ENCODE assay signal across 31 cellular contexts in the genomic region with DNA sequence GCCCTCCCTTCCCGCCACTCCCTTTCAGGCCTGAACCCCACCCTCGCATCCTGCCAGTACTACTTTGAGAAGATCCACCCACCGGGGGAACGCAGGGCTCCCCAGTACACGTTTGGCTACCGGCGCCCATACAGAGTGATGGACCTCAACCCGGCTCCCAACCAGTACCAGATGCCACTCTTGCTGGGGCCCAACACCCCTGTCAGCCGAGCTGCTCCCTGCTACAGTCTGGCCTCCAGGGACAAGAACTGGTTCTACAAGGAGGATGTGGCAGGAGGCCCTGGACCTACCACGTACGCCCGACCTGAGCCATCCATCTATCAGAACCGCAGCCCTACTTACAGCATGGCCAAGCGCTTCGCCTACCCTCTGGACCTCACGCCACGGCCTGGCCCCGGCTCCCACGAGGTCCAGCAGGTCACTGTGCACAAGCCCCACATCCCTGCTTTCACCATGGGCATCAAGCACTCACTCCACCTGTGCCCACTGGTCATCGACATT. TPM values are rescaled to one million over a fixed set of nuclear protein-coding genes. Genes with fewer than 3 reads are reported as not detected.
DNase-seq lines count a peak whose midpoint lies in the region; ATAC-seq, FAIRE-seq and TF ChIP-seq lines count a peak whose summit lies in the region.
"Had no signal": no experiment of that assay in that cellular context is flagged by ENCODE, and none has a peak within 500 bp of the region (broad histone marks: within the 10 kb centered on the region; RNA-seq: fewer than 3 reads in every experiment).

No MANE protein-coding gene starts in this region.

- no peaks in the 10 kb centered on the region for H3K36me3 ChIP-seq in bronchial epithelial cell (ENCODE audit: control insufficient read depth, insufficient read depth, low read length)
- H3K36me3 ChIP-seq in upper lobe of right lung, result no peaks in the 10 kb centered on the region
- no peaks in the 10 kb centered on the region for H3K36me3 ChIP-seq in GM23338 (ENCODE audit: insufficient read depth)
- H3K36me3 ChIP-seq: colonic mucosa, left ventricle myocardium inferior, stomach, tibial nerve, WERI-Rb-1 had no signal

- no peaks in the 10 kb centered on the region for H3K9me3 ChIP-seq in upper lobe of right lung
- H3K9me3 ChIP-seq: colonic mucosa, left ventricle myocardium inferior, stomach, tibial nerve had no signal

- H3K4me3 Mint-ChIP-seq in nephron, result no peak overlapping the region
- H3K4me3 Mint-ChIP-seq in GM23338, result no peak overlapping the region
- H3K4me3 Mint-ChIP-seq: activated naive CD8-positive, alpha-beta T cell; CD4-positive, alpha-beta T cell; naive thymus-derived CD4-positive, alpha-beta T cell had no signal

- no peak overlapping the region for H2AFZ ChIP-seq in GM23338

- H3K4me1 Mint-ChIP-seq in nephron (peaks cover 29% of the 10 kb centered on the region), GM23338 (peaks cover 13% of the 10 kb centered on the region)

- H3K36me3 Mint-ChIP-seq in nephron (ENCODE audit: low read depth) (no peaks in the 10 kb centered on the region), GM23338 (ENCODE audit: low read depth) (no peaks in the 10 kb centered on the region; the same call in 2 of the 3 replicates)
- H3K36me3 Mint-ChIP-seq: activated naive CD8-positive, alpha-beta T cell; naive thymus-derived CD4-positive, alpha-beta T cell had no signal

- intact Hi-C loops in Right ventricle myocardium superior (cut with DNase I), result loop anchor here (5.0 kb wide), 1 partner anchor 35 kb away; no protein-coding TSS in a partner anchor
- intact Hi-C loops in left cardiac atrium (cut with DNase I), result loop anchor here in 1 of 2 donors (5.0 kb wide), 1 partner anchor 75 kb away; no protein-coding TSS in a partner anchor
- intact Hi-C loops in upper lobe of right lung (cut with DNase I), result no loop called here

- H3K27me3 Mint-ChIP-seq in nephron (ENCODE audit: low read depth) (peaks cover 5% of the 10 kb centered on the region), GM23338 (ENCODE audit: insufficient read depth, low read depth, poor library complexity) (peaks cover 21% of the 10 kb centered on the region)
- H3K27me3 Mint-ChIP-seq: activated naive CD8-positive, alpha-beta T cell; CD4-positive, alpha-beta T cell had no signal

- no peak overlapping the region for H3K4me2 ChIP-seq in GM23338

- H3F3A ChIP-seq in GM23338 (replicated peaks; ENCODE audit: low read depth), result no peaks in the 10 kb centered on the region

- H3K9me3 Mint-ChIP-seq in nephron (no peaks in the 10 kb centered on the region), GM23338 (no peaks in the 10 kb centered on the region; the same call in 2 of the 3 replicates)
- H3K9me3 Mint-ChIP-seq: activated T-helper 2 cell treated with anti-CD3 and anti-CD28 coated beads, Interferon-gamma antibody, Interleukin-2, Interleukin-4, amounts not matched to agents 10 μg/mL and 5 μg/mL and 100 μg/mL, durations not matched to agents 14 hours and 24 hours and 36 hours; CD4-positive, alpha-beta T cell; naive thymus-derived CD4-positive, alpha-beta T cell had no signal

- no peaks in the 10 kb centered on the region for H3K9me2 ChIP-seq in GM23338 (ENCODE audit: insufficient read depth)

- DNase-seq in Right ventricle myocardium superior (peak; percentile 26), left cardiac atrium (no peak), bronchial epithelial cell (ENCODE audit: low read depth) (no peak), upper lobe of right lung (peak; percentile 57), SIG-M5 treated with dmso at 0.1 percent for 504 hours (lab: John Stamatoyannopoulos, UW; ENCODE audit: unreplicated experiment) (no peak), coronary artery (ENCODE audit: low spot score) (no peak), GM23338 (ENCODE audit: low spot score) (no peak)
- DNase-seq: 8988T; activated CD4-positive, alpha-beta T cell treated with anti-CD3 and anti-CD28 coated beads for 4 hours; activated CD8-positive, alpha-beta memory T cell treated with anti-CD3 and anti-CD28 coated beads for 24 hours; activated T-cell treated with anti-CD3 and anti-CD28 coated beads for 4 hours; CD4-positive, alpha-beta T cell; colonic mucosa; DMS 273 treated with DMSO at 0.1 percent for 48 hours; effector memory CD4-positive, alpha-beta T cell; erythroblast; left ventricle myocardium inferior; midbrain; naive thymus-derived CD4-positive, alpha-beta T cell; NCI-H1092 treated with DMSO at 0.1 percent for 48 hours; NCI-H1694 treated with DMSO at 0.1 percent for 48 hours; NCI-H82; stimulated activated CD8-positive, alpha-beta memory T cell treated with anti-CD3 and anti-CD28 coated beads, Interleukin-4, amount 100 ng/mL, for 48 hours; stomach; WERI-Rb-1 had no signal

- H3K79me2 ChIP-seq in GM23338 (replicated peaks; ENCODE audit: insufficient read depth), result no peaks in the 10 kb centered on the region

- ATAC-seq in Right ventricle myocardium superior (ENCODE audit: poor library complexity) (no peak), left cardiac atrium (no peak), upper lobe of right lung (no peak), GM23338 (no peak)
- ATAC-seq: naive thymus-derived CD4-positive, alpha-beta T cell had no signal

- peaks cover 11% of the 10 kb centered on the region for H3K4me1 ChIP-seq in upper lobe of right lung
- H3K4me1 ChIP-seq in GM23338 (ENCODE audit: insufficient read depth), result no peaks in the 10 kb centered on the region
- H3K4me1 ChIP-seq: colonic mucosa had no signal

- H3K4me3 ChIP-seq in bronchial epithelial cell (ENCODE audit: low read depth, low read length) (no peak overlapping the region), upper lobe of right lung (no peak overlapping the region), coronary artery (no peak overlapping the region), GM23338 (no peak overlapping the region)
- H3K4me3 ChIP-seq: colonic mucosa, left ventricle myocardium inferior, stomach, tibial nerve had no signal

- no peak overlapping the region for H3K27ac ChIP-seq in upper lobe of right lung
- no peak overlapping the region for H3K27ac ChIP-seq in coronary artery
- H3K27ac ChIP-seq in GM23338 (ENCODE audit: low read depth), result no peak overlapping the region
- H3K27ac ChIP-seq: colonic mucosa, left ventricle myocardium inferior, stomach, tibial nerve, WERI-Rb-1 had no signal

- peak; percentile 86 for FAIRE-seq in bronchial epithelial cell (lab: Jason Lieb, UNC)
- FAIRE-seq: islet of Langerhans, RCC 7860 had no signal

- TF ChIP-seq CTCF in bronchial epithelial cell (IDR thresholded peaks at IDR 0.05; ENCODE audit: insufficient read depth, low read length, severe bottlenecking) (no peak), nephron (IDR thresholded peaks at IDR 0.05; ENCODE audit: unreplicated experiment in 3 of 3) (no peak), upper lobe of right lung (IDR thresholded peaks at IDR 0.05) (no peak), coronary artery (IDR thresholded peaks at IDR 0.05) (no peak), GM23338 (conservative IDR thresholded peaks at IDR 0.05; ENCODE audit: low read depth in 2 of 2) (no peak)

- H3K27me3 ChIP-seq in bronchial epithelial cell (ENCODE audit: control insufficient read depth, insufficient read depth, low read length) (no peaks in the 10 kb centered on the region), upper lobe of right lung (no peaks in the 10 kb centered on the region), GM23338 (ENCODE audit: insufficient read depth) (no peaks in the 10 kb centered on the region)
- H3K27me3 ChIP-seq: colonic mucosa, tibial nerve had no signal

- no peaks in the 10 kb centered on the region for H4K20me1 ChIP-seq in GM23338 (replicated peaks; ENCODE audit: insufficient read depth)

- H3K27ac Mint-ChIP-seq in nephron (peak overlapping the region in 2 of 3 experiments; percentile 18 to 61), GM23338 (no peak overlapping the region)
- H3K27ac Mint-ChIP-seq: activated naive CD8-positive, alpha-beta T cell; activated T-helper 2 cell treated with anti-CD3 and anti-CD28 coated beads, Interferon-gamma antibody, Interleukin-2, Interleukin-4, amounts not matched to agents 10 μg/mL and 5 μg/mL and 100 μg/mL, durations not matched to agents 14 hours and 24 hours and 36 hours; CD4-positive, alpha-beta T cell; naive thymus-derived CD4-positive, alpha-beta T cell had no signal

TF ChIP-seq in GM23338, 12 proteins besides CTCF, POLR2A, EP300 and RAD21 (continues in another document):
- TF ChIP-seq NANOG (IDR thresholded peaks at IDR 0.05; ENCODE audit: borderline replicate concordance), result no peak
- TF ChIP-seq ZNF114 (CRISPR knock-in tag; IDR thresholded peaks at IDR 0.05), result no peak
- TF ChIP-seq EZH2 (IDR thresholded peaks at IDR 0.05; ENCODE audit: low read depth, unreplicated experiment), result no peak
- TF ChIP-seq, protein P1, sequence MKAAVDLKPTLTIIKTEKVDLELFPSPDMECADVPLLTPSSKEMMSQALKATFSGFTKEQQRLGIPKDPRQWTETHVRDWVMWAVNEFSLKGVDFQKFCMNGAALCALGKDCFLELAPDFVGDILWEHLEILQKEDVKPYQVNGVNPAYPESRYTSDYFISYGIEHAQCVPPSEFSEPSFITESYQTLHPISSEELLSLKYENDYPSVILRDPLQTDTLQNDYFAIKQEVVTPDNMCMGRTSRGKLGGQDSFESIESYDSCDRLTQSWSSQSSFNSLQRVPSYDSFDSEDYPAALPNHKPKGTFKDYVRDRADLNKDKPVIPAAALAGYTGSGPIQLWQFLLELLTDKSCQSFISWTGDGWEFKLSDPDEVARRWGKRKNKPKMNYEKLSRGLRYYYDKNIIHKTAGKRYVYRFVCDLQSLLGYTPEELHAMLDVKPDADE (IDR thresholded peaks at IDR 0.05), result no peak
- no peak for TF ChIP-seq EZH2phosphoT487 (IDR thresholded peaks at IDR 0.05; ENCODE audit: unreplicated experiment)
- no peak for TF ChIP-seq CREB1 (CRISPR knock-in tag; IDR thresholded peaks at IDR 0.05; ENCODE audit: low read depth)

RNA-seq across cellular contexts. Expression of gene CSPG4, which starts 14.4 kb away (rescaled TPM):
- total RNA-seq in Right ventricle myocardium superior, result 5.2 TPM
- 10 to 100 TPM; 16.8 to 27.6 TPM for total RNA-seq in left cardiac atrium
- 0.79 and 6.3 TPM in 2 replicates for total RNA-seq in bronchial epithelial cell
- total RNA-seq in upper lobe of right lung, result 12.6 TPM
- total RNA-seq in GM23338 (2014; rRNA removed; shearing (Covaris generic)), result 3.6 and 4.0 TPM in 2 replicates
- 0.27 and 0.33 TPM in 2 replicates for polyA plus RNA-seq in GM23338 (2016; fragmentation: Nextera tagmentation; extraction: Ambion mirVana)
- total RNA-seq: CD4-positive, alpha-beta T cell; naive thymus-derived CD4-positive, alpha-beta T cell had no signal
- polyA plus RNA-seq: naive thymus-derived CD4-positive, alpha-beta T cell had no signal

Comparison
In these comparisons a context has a peak if more than half of its experiments do, and no peak if none do; other contexts are left out.
1. DNase-seq: peak in Right ventricle myocardium superior (single experiment) and upper lobe of right lung (single experiment); none in left cardiac atrium (single experiment), bronchial epithelial cell (single experiment), SIG-M5 treated with dmso at 0.1 percent for 504 hours (single experiment), coronary artery (single experiment) and GM23338 (single experiment).